ENCODE assay signal across 15 cellular contexts in the genomic region with DNA sequence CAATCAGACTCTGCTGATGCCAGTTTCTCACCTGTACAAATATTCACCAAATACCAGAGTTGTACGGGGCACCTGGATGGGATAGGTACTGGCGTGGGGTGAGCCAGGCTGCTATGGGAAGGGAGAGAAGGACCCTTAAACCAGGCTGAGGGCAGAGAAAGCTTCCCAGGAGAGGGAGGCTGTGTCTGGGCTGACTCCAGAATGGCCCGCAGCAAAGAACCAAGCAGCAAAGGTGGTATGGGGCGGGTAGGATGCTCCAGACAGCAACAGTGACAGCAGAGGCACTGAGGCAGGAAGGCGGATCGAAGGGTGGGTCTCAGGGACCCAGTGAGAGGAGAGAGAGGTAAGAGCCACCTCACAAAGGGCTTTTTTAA.
A peak's percentile ranks its signal among the peaks of the same experiment; 100 is the strongest.
DNase-seq lines count a peak whose midpoint lies in the region; ATAC-seq, FAIRE-seq and TF ChIP-seq lines count a peak whose summit lies in the region.
"Had no signal": no experiment of that assay in that cellular context is flagged by ENCODE, and none has a peak within 500 bp of the region (broad histone marks: within the 10 kb centered on the region; RNA-seq: fewer than 3 reads in every experiment).

No MANE protein-coding gene starts in this region.

- TF ChIP-seq EP300 in HepG2 (IDR thresholded peaks at IDR 0.05; ENCODE audit: low read depth in 2 of 2, low read length in 2 of 2) (no peak), HepG2 (CRISPR knock-in tag; IDR thresholded peaks at IDR 0.05; ENCODE audit: borderline replicate concordance) (no peak)

- no peaks in the 10 kb centered on the region for H3K79me2 ChIP-seq in HepG2 (ENCODE audit: insufficient read depth, low read length)

- no peaks in the 10 kb centered on the region for H3K9me3 Mint-ChIP-seq in activated naive CD8-positive, alpha-beta T cell treated with anti-CD3 and anti-CD28 coated beads, Interleukin-2, amount 50 U/mL, for 24 hours

- peaks cover 27% of the 10 kb centered on the region for H3K4me1 Mint-ChIP-seq in activated naive CD8-positive, alpha-beta T cell treated with anti-CD3 and anti-CD28 coated beads, Interleukin-2, amount 50 U/mL, for 24 hours

- no peaks in the 10 kb centered on the region for H3K27me3 Mint-ChIP-seq in activated naive CD8-positive, alpha-beta T cell treated with anti-CD3 and anti-CD28 coated beads, Interleukin-2, amount 50 U/mL, for 24 hours

- 90% methylated on average over 6 of the region's 6 CpGs for WGBS in HepG2 (ENCODE audit: low lambda C conversion rate)
- 91% methylated on average over 4 of the region's 6 CpGs for WGBS in right lobe of liver (ENCODE audit: insufficient coverage, low coverage, low lambda C conversion rate, missing lambda C conversion rate)

- no peak for ATAC-seq in HepG2
- ATAC-seq in right lobe of liver = no peak
- no peak for ATAC-seq in activated naive CD8-positive, alpha-beta T cell treated with anti-CD3 and anti-CD28 coated beads, Interleukin-2, amount 50 U/mL, for 24 hours
- ATAC-seq: GM12878 had no signal

- H3K9me3 ChIP-seq in HepG2 (ENCODE audit: low read length) = no peaks in the 10 kb centered on the region
- H3K9me3 ChIP-seq in right lobe of liver = no peaks in the 10 kb centered on the region
- H3K9me3 ChIP-seq in mucosa of rectum (ENCODE audit: control insufficient read depth in 2 of 2, low read length in 2 of 2) = no peaks in the 10 kb centered on the region
- no peaks in the 10 kb centered on the region for H3K9me3 ChIP-seq in kidney (ENCODE audit: control insufficient read depth in 1 of 2, low read length in 2 of 2)
- H3K9me3 ChIP-seq: ovary had no signal

- no peak overlapping the region for H3K4me3 ChIP-seq in HepG2 (replicated peaks in 1 of 3; ENCODE audit: insufficient read depth in 1 of 3, low read depth in 2 of 3, low read length in 3 of 3)
- H3K4me3 ChIP-seq in right lobe of liver = no peak overlapping the region
- H3K4me3 ChIP-seq in mucosa of rectum (ENCODE audit: low read length in 2 of 2) = no peak overlapping the region
- no peak overlapping the region for H3K4me3 ChIP-seq in kidney (ENCODE audit: low read length in 2 of 2)
- H3K4me3 ChIP-seq: cardiac muscle cell, GM12878, lung, ovary had no signal

- H3K27me3 ChIP-seq in HepG2 (ENCODE audit: control insufficient read depth in 1 of 2, insufficient read depth in 2 of 2, low read length in 2 of 2) (no peaks in the 10 kb centered on the region), right lobe of liver (no peaks in the 10 kb centered on the region), mucosa of rectum (ENCODE audit: control insufficient read depth in 2 of 2, insufficient read depth in 2 of 2, low read length in 2 of 2) (no peaks in the 10 kb centered on the region)
- H3K27me3 ChIP-seq: cardiac muscle cell, ovary had no signal

- H4K20me1 ChIP-seq in HepG2 (ENCODE audit: insufficient read depth, low read length) = no peaks in the 10 kb centered on the region

- H3K36me3 ChIP-seq in HepG2 (replicated peaks in 1 of 2; ENCODE audit: control insufficient read depth in 1 of 2, insufficient read depth in 2 of 2, low read length in 2 of 2) = 0 out of 5 replicates have a peak, but pooled peaks cover 0 to 3% of the 10 kb centered on the region in 2 experiments
- H3K36me3 ChIP-seq in right lobe of liver = peaks cover 0 to 6% (median 0%) of the 10 kb centered on the region in 4 donors
- peaks cover 0 to 2% of the 10 kb centered on the region in 2 donors for H3K36me3 ChIP-seq in mucosa of rectum (ENCODE audit: control insufficient read depth in 2 of 2, insufficient read depth in 2 of 2, low read length in 2 of 2)
- H3K36me3 ChIP-seq in kidney (ENCODE audit: control insufficient read depth in 1 of 2, insufficient read depth in 2 of 2, low read length in 2 of 2) = peaks cover 25 to 46% of the 10 kb centered on the region in 2 donors
- H3K36me3 ChIP-seq: ovary had no signal

- peaks cover 65% of the 10 kb centered on the region for H3K36me3 Mint-ChIP-seq in activated naive CD8-positive, alpha-beta T cell treated with anti-CD3 and anti-CD28 coated beads, Interleukin-2, amount 50 U/mL, for 24 hours (ENCODE audit: low read depth)

- CTCF ChIA-PET in HepG2 (lab: Yijun Ruan, JAX; ENCODE audit: low intra/inter-chr PET ratio, low total read pairs) = no interaction called here

- DNase-seq in HepG2 (ENCODE audit: low spot score) (no peak), right lobe of liver (no peak), caudate nucleus (lab: John Stamatoyannopoulos, UW) (no peak), kidney (no peak), NCI-H774 (lab: John Stamatoyannopoulos, UW) (no peak)
- DNase-seq in activated naive CD8-positive, alpha-beta T cell treated with anti-CD3 and anti-CD28 coated beads, Interleukin-2, amount 50 U/mL, for 24 hours = no peak
- no peak for DNase-seq in NK-92 treated with Interleukin-12 subunit alpha and Interleukin-12 subunit beta, amount 100 ng/mL, for 24 hours (lab: John Stamatoyannopoulos, UW)
- DNase-seq: NCI-H187, NCI-H82, ovary, SHP77 treated with DMSO at 0.1 percent for 48 hours had no signal

- no peak overlapping the region for H3K4me3 Mint-ChIP-seq in activated naive CD8-positive, alpha-beta T cell treated with anti-CD3 and anti-CD28 coated beads, Interleukin-2, amount 50 U/mL, for 24 hours

- in situ Hi-C loops in HepG2 (cut with HindIII; ENCODE audit: extremely low pct_ligation_motif_present, low pct_unique_long_range_greater_than_20kb) = no loop called here

- H3K9ac ChIP-seq in HepG2 (ENCODE audit: insufficient read depth, low read depth, low read length) = no peak overlapping the region
- H3K9ac ChIP-seq in mucosa of rectum (ENCODE audit: low read depth in 1 of 2, low read length in 2 of 2) = no peak overlapping the region
- no peak overlapping the region for H3K9ac ChIP-seq in kidney (ENCODE audit: low read length in 2 of 2)

- BruUV-seq in HepG2 (replicated peaks; lab: Mats Ljungman, UMichigan) = no TSS peak

- H3K27ac Mint-ChIP-seq in activated naive CD8-positive, alpha-beta T cell treated with anti-CD3 and anti-CD28 coated beads, Interleukin-2, amount 50 U/mL, for 24 hours = peak overlapping the region; percentile 95

- no peak overlapping the region for H2AFZ ChIP-seq in HepG2 (ENCODE audit: low read length)

- H3K4me2 ChIP-seq in HepG2 (ENCODE audit: low read depth, low read length) = no peak overlapping the region

- POLR2A ChIA-PET in HepG2 (lab: Yijun Ruan, JAX) = no interaction called here

- TF ChIP-seq POLR2A in HepG2 (IDR thresholded peaks at IDR 0.05; ENCODE audit: insufficient read depth in 1 of 2, low read depth in 2 of 2, low read length in 2 of 2) (no peak), right lobe of liver (IDR thresholded peaks at IDR 0.05) (no peak)

- TF ChIP-seq CTCF in HepG2 (CRISPR knock-in tag; IDR thresholded peaks at IDR 0.05) (no peak), right lobe of liver (IDR thresholded peaks at IDR 0.05) (no peak), kidney (IDR thresholded peaks at IDR 0.05; ENCODE audit: borderline replicate concordance, extremely low read depth, insufficient read depth) (no peak)

- FAIRE-seq in HepG2 (lab: Jason Lieb, UNC) (no peak), kidney (lab: Jason Lieb, UNC) (no peak)
- FAIRE-seq: GM12878 had no signal

- H3K4me1 ChIP-seq in HepG2 (ENCODE audit: insufficient read depth, low read length) (peaks cover 45% of the 10 kb centered on the region), right lobe of liver (no peaks in the 10 kb centered on the region), mucosa of rectum (ENCODE audit: control insufficient read depth in 2 of 2, insufficient read depth in 2 of 2, low read length in 2 of 2) (peaks cover 0 to 2% of the 10 kb centered on the region in 2 donors), kidney (ENCODE audit: control insufficient read depth in 1 of 2, insufficient read depth in 1 of 2, low read depth in 1 of 2, low read length in 2 of 2) (no peaks in the 10 kb centered on the region)

- intact Hi-C loops in HepG2 (cut with micrococcal nuclease; ENCODE audit: unreplicated experiment) = loop anchor here (1.0 kb wide), 1 partner anchor 86 kb away; no protein-coding TSS in a partner anchor
- intact Hi-C loops in right lobe of liver (cut with DNase I) = no loop called here
- intact Hi-C loops in kidney (cut with DNase I) = no loop called here

- H3K27ac ChIP-seq in HepG2 (ENCODE audit: extremely low read length, insufficient read depth, low read length) (no peak overlapping the region), right lobe of liver (no peak overlapping the region), mucosa of rectum (ENCODE audit: low read depth in 2 of 2, low read length in 2 of 2) (peak overlapping the region; percentile 19 to 46), caudate nucleus (ENCODE audit: low read depth, low read length) (no peak overlapping the region), kidney (ENCODE audit: low read depth in 2 of 2, low read length in 2 of 2) (no peak overlapping the region)
- H3K27ac ChIP-seq: cardiac muscle cell, ovary had no signal

- TF ChIP-seq RAD21 in HepG2 (CRISPR knock-in tag; IDR thresholded peaks at IDR 0.05) = no peak

TF ChIP-seq in HepG2, 621 proteins besides CTCF, POLR2A, EP300 and RAD21 (continues in another document):
- TF ChIP-seq ZNF143 (CRISPR knock-in tag; IDR thresholded peaks at IDR 0.05) (0 out of 2 replicates have a peak, but pooled peaks have one; percentile 1), ELF3 (CRISPR knock-in tag; IDR thresholded peaks at IDR 0.05) (no peak), ZFP36L1 (CRISPR knock-in tag; IDR thresholded peaks at IDR 0.05) (0 out of 2 replicates have a peak, but pooled peaks have one; percentile 37)

Comparison
In these comparisons a context has a peak if more than half of its experiments do, and no peak if none do; other contexts are left out.
1. H3K27ac ChIP-seq: peak in mucosa of rectum (2 of 2); none in HepG2 (single experiment), right lobe of liver (0 of 3), caudate nucleus (single experiment) and kidney (0 of 2).